Comparison of ENCODE assay signal across 13 cellular contexts in the genomic region with DNA sequence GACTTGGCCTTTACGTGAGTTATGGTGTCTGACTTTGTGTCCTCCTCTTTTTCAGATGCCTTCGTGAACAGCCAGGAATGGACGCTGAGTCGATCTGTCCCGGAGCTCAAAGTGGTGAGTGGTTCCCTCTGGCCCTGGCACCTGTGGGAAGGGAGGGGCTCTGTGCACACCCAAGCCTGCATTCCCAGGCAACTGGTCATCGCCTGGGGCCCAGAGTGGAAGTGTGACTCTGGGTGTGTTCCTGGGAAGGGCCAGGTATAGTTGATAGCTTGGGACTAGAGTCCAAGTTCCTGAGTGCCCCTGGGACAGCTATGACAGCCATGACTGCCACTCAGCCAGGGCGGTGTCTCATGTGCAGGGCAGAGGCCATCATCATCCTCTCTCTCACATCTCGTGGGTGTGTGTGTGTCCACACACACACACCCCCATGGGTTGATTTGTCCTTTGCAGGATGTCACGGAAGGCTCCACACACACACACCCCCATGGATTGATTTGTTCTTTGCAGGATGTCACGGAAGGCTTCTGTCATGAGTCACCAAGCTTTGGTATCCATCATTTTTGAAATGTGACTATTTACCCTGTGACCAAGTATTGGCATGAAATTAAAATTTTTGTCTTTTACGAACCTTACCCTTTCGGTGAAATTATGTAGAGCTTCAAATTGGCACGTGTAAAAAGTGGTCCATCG.
DNase-seq lines count a peak whose midpoint lies in the region; ATAC-seq and TF ChIP-seq lines count a peak whose summit lies in the region.
"Had no signal": no experiment of that assay in that cellular context is flagged by ENCODE, and none has a peak within 500 bp of the region (broad histone marks: within the 10 kb centered on the region; RNA-seq: fewer than 3 reads in every experiment).

No MANE protein-coding gene starts in this region.

- H3K27ac ChIP-seq in GM23248 (peak overlapping the region; percentile 26), SK-N-SH (ENCODE audit: low read depth in 2 of 2, low read length in 1 of 2) (no peak overlapping the region)
- H3K27ac ChIP-seq in effector memory CD4-positive, alpha-beta T cell (ENCODE audit: insufficient read depth, low read length, poor library complexity, severe bottlenecking): no peak overlapping the region

- H3K36me3 ChIP-seq in GM23248 (ENCODE audit: low read depth) (no peaks in the 10 kb centered on the region), SK-N-SH (replicated peaks in 1 of 2; ENCODE audit: control insufficient read depth in 1 of 2, insufficient read depth in 2 of 2, low read length in 1 of 2) (no peaks in the 10 kb centered on the region)
- no peaks in the 10 kb centered on the region for H3K36me3 ChIP-seq in effector memory CD4-positive, alpha-beta T cell (ENCODE audit: control insufficient read depth, insufficient read depth, low read length)

- no peak overlapping the region for H3K4me3 ChIP-seq in GM23248
- H3K4me3 ChIP-seq in SK-N-SH (ENCODE audit: low read depth in 2 of 2, low read length in 1 of 2): no peak overlapping the region
- H3K4me3 ChIP-seq in effector memory CD4-positive, alpha-beta T cell (ENCODE audit: insufficient read depth, low read depth, low read length, poor library complexity, severe bottlenecking): no peak overlapping the region

- H3K9ac ChIP-seq in GM23248 (no peak overlapping the region), SK-N-SH (no peak overlapping the region)

- H3K4me3 Mint-ChIP-seq in immature natural killer cell: peak overlapping the region in 3 of 5 donors; percentile 70 to 84 (median 80)
- H3K4me3 Mint-ChIP-seq: CD8-positive, alpha-beta T cell had no signal

- H3K27ac Mint-ChIP-seq in immature natural killer cell: peak overlapping the region; percentile 40 to 91 (median 88)
- H3K27ac Mint-ChIP-seq: CD8-positive, alpha-beta T cell had no signal

- 31 to 37% methylated on average over 14 of the region's 14 CpGs for WGBS in GM23248 (ENCODE audit: low coverage in 1 of 2, low lambda C conversion rate in 2 of 2, missing lambda C conversion rate in 2 of 2), 2 experiments
- 82% methylated on average over 8 of the region's 14 CpGs for WGBS in SK-N-SH (ENCODE audit: low lambda C conversion rate)

- ATAC-seq in GM18511 (IDR thresholded peaks at IDR 0.05; ENCODE audit: unreplicated experiment): no peak
- ATAC-seq: CD8-positive, alpha-beta T cell had no signal

- H3K9me3 ChIP-seq in GM23248 (ENCODE audit: low read depth) (no peaks in the 10 kb centered on the region), SK-N-SH (no peaks in the 10 kb centered on the region)
- H3K9me3 ChIP-seq in effector memory CD4-positive, alpha-beta T cell (ENCODE audit: control insufficient read depth, low read length): no peaks in the 10 kb centered on the region

- H3K36me3 Mint-ChIP-seq in immature natural killer cell: peaks cover 0 to 5% (median 2%) of the 10 kb centered on the region in 3 donors
- H3K36me3 Mint-ChIP-seq: CD8-positive, alpha-beta T cell had no signal

- H3K27me3 ChIP-seq in GM23248 (replicated peaks; ENCODE audit: insufficient read depth) (no peaks in the 10 kb centered on the region), SK-N-SH (ENCODE audit: insufficient read depth) (no peaks in the 10 kb centered on the region)
- no peaks in the 10 kb centered on the region for H3K27me3 ChIP-seq in effector memory CD4-positive, alpha-beta T cell (replicated peaks; ENCODE audit: control insufficient read depth, insufficient read depth, low read length, poor library complexity, severe bottlenecking)

- CTCF ChIA-PET in SK-N-SH (lab: Yijun Ruan, JAX): interaction anchor here (2.0 kb wide), 1 partner anchor 37 kb away, joined by 8 read pairs; no protein-coding TSS in a partner anchor

- peaks cover 5 to 21% (median 12%) of the 10 kb centered on the region in 3 donors for H3K27me3 Mint-ChIP-seq in immature natural killer cell (ENCODE audit: low read depth in 3 of 3)

- H4K20me1 ChIP-seq in GM23248 (ENCODE audit: insufficient read depth) (0 out of 2 replicates have a peak, but pooled peaks cover 3% of the 10 kb centered on the region), SK-N-SH (ENCODE audit: insufficient read depth) (no peaks in the 10 kb centered on the region)

- in situ Hi-C loops in GM23248 (cut with MboI): no loop called here

- H3K79me2 ChIP-seq in GM23248 (ENCODE audit: insufficient read depth) (peaks cover 40% of the 10 kb centered on the region), SK-N-SH (ENCODE audit: insufficient read depth) (peaks cover 16% of the 10 kb centered on the region; the same call in 1 of the 2 replicates)

- H2AFZ ChIP-seq in GM23248 (no peak overlapping the region), SK-N-SH (ENCODE audit: low read depth) (no peak overlapping the region)

- H3K9me2 ChIP-seq in GM23248 (ENCODE audit: insufficient read depth) (no peaks in the 10 kb centered on the region), SK-N-SH (no peaks in the 10 kb centered on the region)

- H3K4me1 Mint-ChIP-seq in immature natural killer cell: peaks cover 41 to 65% of the 10 kb centered on the region in 2 donors

- TF ChIP-seq CTCF in SK-N-SH (IDR thresholded peaks at IDR 0.05): no peak

- H3K4me2 ChIP-seq in GM23248 (ENCODE audit: unreplicated experiment) (peak overlapping the region; percentile 8), SK-N-SH (no peak overlapping the region)

- DNase-seq in GM23248: peak; percentile 72
- no peak for DNase-seq in SK-N-SH
- DNase-seq in immature natural killer cell: no peak
- peak; percentile 64 for DNase-seq in renal cortical epithelial cell (ENCODE audit: low read depth)
- no peak for DNase-seq in NCI-H1417 (lab: John Stamatoyannopoulos, UW)
- DNase-seq in effector memory CD4-positive, alpha-beta T cell: no peak
- DNase-seq in NCI-H2196 treated with DMSO at 0.1 percent for 48 hours (lab: John Stamatoyannopoulos, UW; ENCODE audit: unreplicated experiment): no peak
- DNase-seq: activated CD8-positive, alpha-beta memory T cell treated with anti-CD3 and anti-CD28 coated beads, Interleukin-2, amount 50 U/mL, for 4 hours; aorta; CD8-positive, alpha-beta T cell; Karpas-422; NCI-H774 had no signal

- no peaks in the 10 kb centered on the region for H3K9me3 Mint-ChIP-seq in immature natural killer cell
- H3K9me3 Mint-ChIP-seq: CD8-positive, alpha-beta T cell had no signal

- POLR2A ChIA-PET in SK-N-SH (lab: Yijun Ruan, JAX): no interaction called here

- H3K4me1 ChIP-seq in GM23248 (ENCODE audit: insufficient read depth): peaks cover 16% of the 10 kb centered on the region
- H3K4me1 ChIP-seq in SK-N-SH (ENCODE audit: control insufficient read depth in 1 of 2, insufficient read depth in 2 of 2, low read depth in 1 of 2, low read length in 1 of 2): peaks cover 0 to 11% of the 10 kb centered on the region in 2 experiments; a peak in 1 of 4 replicates
- no peaks in the 10 kb centered on the region for H3K4me1 ChIP-seq in effector memory CD4-positive, alpha-beta T cell (ENCODE audit: control insufficient read depth, insufficient read depth, low read length, poor library complexity, severe bottlenecking)

- no peak for TF ChIP-seq EP300 in SK-N-SH (IDR thresholded peaks at IDR 0.05; ENCODE audit: borderline replicate concordance in 1 of 2, low read depth in 1 of 2, low read length in 1 of 2)

- no peak for TF ChIP-seq RAD21 in SK-N-SH (IDR thresholded peaks at IDR 0.05; ENCODE audit: low read length)

- 0 out of 2 replicates have a peak, but pooled peaks cover 5% of the 10 kb centered on the region for H3F3A ChIP-seq in GM23248 (ENCODE audit: insufficient read depth)
- H3F3A ChIP-seq in SK-N-SH (replicated peaks; ENCODE audit: insufficient read depth): no peaks in the 10 kb centered on the region

TF ChIP-seq in SK-N-SH, 30 proteins besides CTCF, POLR2A, EP300 and RAD21:
- TF ChIP-seq SMC3 (IDR thresholded peaks at IDR 0.05; ENCODE audit: low read depth, low read length) (no peak), FOSL2 (IDR thresholded peaks at IDR 0.05; ENCODE audit: borderline replicate concordance, low read depth) (0 out of 2 replicates have a peak, but pooled peaks have one; percentile 17), GATA2 (CRISPR knock-in tag; IDR thresholded peaks at IDR 0.05) (no peak), ELF1 (IDR thresholded peaks at IDR 0.05) (no peak), GABPA (IDR thresholded peaks at IDR 0.05; ENCODE audit: low read depth) (no peak), MXI1 (IDR thresholded peaks at IDR 0.05; ENCODE audit: low read depth, low read length) (no peak)
- TF ChIP-seq, protein P1, sequence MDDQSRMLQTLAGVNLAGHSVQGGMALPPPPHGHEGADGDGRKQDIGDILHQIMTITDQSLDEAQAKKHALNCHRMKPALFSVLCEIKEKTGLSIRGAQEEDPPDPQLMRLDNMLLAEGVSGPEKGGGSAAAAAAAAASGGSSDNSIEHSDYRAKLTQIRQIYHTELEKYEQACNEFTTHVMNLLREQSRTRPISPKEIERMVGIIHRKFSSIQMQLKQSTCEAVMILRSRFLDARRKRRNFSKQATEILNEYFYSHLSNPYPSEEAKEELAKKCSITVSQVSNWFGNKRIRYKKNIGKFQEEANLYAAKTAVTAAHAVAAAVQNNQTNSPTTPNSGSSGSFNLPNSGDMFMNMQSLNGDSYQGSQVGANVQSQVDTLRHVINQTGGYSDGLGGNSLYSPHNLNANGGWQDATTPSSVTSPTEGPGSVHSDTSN (IDR thresholded peaks at IDR 0.05): peak; percentile 35; the same call in 1 of the 2 replicates
- TF ChIP-seq, protein P2, sequence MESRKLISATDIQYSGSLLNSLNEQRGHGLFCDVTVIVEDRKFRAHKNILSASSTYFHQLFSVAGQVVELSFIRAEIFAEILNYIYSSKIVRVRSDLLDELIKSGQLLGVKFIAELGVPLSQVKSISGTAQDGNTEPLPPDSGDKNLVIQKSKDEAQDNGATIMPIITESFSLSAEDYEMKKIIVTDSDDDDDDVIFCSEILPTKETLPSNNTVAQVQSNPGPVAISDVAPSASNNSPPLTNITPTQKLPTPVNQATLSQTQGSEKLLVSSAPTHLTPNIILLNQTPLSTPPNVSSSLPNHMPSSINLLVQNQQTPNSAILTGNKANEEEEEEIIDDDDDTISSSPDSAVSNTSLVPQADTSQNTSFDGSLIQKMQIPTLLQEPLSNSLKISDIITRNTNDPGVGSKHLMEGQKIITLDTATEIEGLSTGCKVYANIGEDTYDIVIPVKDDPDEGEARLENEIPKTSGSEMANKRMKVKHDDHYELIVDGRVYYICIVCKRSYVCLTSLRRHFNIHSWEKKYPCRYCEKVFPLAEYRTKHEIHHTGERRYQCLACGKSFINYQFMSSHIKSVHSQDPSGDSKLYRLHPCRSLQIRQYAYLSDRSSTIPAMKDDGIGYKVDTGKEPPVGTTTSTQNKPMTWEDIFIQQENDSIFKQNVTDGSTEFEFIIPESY (IDR thresholded peaks at IDR 0.05; ENCODE audit: borderline replicate concordance, low read depth): no peak

Comparison
In these comparisons a context has a peak if more than half of its experiments do, and no peak if none do; other contexts are left out.
1. DNase-seq: peak in GM23248 (single experiment) and renal cortical epithelial cell (single experiment); none in SK-N-SH (single experiment), immature natural killer cell (0 of 3), NCI-H1417 (0 of 3), effector memory CD4-positive, alpha-beta T cell (0 of 3) and NCI-H2196 treated with DMSO at 0.1 percent for 48 hours (single experiment).